Comparison of ENCODE assay signal across 8 cellular contexts in the genomic region with DNA sequence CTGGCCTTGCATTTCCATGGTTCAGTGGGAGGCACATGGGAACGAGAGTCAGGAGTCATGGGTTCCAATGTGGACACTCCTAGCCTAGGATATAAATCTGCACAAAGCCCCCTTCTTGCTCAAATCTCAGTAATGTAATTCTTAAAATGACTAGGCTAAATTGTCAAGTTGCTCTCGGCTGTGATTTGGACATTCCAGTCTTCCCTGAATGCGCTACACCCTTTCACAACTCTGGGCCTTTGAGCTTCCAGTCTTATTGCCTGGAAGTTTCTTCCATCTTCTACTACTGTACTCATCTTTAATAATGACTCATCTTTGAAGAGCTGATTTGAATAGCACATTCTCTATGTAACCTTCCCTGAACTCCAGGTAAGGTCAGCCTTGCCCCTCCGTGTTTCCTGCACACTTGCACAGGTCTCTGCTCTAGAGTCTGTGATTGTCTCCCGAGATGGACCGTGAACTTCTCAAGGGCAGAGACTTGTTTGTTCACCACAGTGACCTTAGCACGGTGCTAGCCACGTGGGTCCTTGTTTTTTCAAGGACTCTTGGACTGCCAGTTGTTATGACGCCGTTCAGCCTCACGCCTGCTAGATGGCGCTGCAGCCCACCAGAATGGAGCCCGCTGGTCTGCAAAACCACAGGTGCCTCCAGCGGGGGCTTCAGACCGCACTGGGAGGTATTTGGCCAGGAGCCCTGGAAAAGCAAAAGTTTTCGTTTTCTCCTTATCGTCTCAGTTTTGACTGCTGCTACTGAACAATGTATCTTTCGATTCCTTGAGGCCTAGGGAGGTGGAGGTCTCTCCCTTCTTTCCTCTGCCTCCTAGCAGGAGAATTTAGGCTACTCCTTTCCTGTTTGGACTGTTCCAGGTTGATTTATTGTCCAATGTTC. TPM values are rescaled to one million over a fixed set of nuclear protein-coding genes. Genes with fewer than 3 reads are reported as not detected.
A peak's percentile ranks its signal among the peaks of the same experiment; 100 is the strongest.
DNase-seq lines count a peak whose midpoint lies in the region; ATAC-seq and TF ChIP-seq lines count a peak whose summit lies in the region.

No MANE protein-coding gene starts in this region.

- H3K9me3 ChIP-seq in A673 (ENCODE audit: low read depth, low read length, poor library complexity, severe bottlenecking) (no peaks in the 10 kb centered on the region), lung (ENCODE audit: control insufficient read depth in 2 of 2, insufficient read depth in 1 of 2, low read length in 1 of 2) (no peaks in the 10 kb centered on the region)

- POLR2A ChIA-PET in A673 (lab: Charles Lee; ENCODE audit: low non-redundant PET): no interaction called here

- H3K27me3 ChIP-seq in A673 (replicated peaks; ENCODE audit: insufficient read depth, low read depth, low read length, poor library complexity) (no peaks in the 10 kb centered on the region), lung (ENCODE audit: control insufficient read depth, insufficient read depth) (no peaks in the 10 kb centered on the region)

- BruUV-seq in A673 (replicated peaks; lab: Mats Ljungman, UMichigan): no TSS peak

- H3K36me3 ChIP-seq in A673 (ENCODE audit: insufficient read depth, low read length, poor library complexity, severe bottlenecking): no peaks in the 10 kb centered on the region
- no peaks in the 10 kb centered on the region for H3K36me3 ChIP-seq in lung (ENCODE audit: control insufficient read depth in 2 of 2, insufficient read depth in 2 of 2, low read length in 2 of 2)

- peak; percentile 74 for ATAC-seq in GM18498 (IDR thresholded peaks at IDR 0.05; ENCODE audit: unreplicated experiment)
- ATAC-seq in HG03066 (IDR thresholded peaks at IDR 0.05; ENCODE audit: low read depth, unreplicated experiment): peak; percentile 59
- peak; percentile 82 for ATAC-seq in lung (ENCODE audit: insufficient read depth, low FRiP score)

- WGBS in lung, 2 donors: 18% methylated on average over 18 of the region's 18 CpGs

- H3K27ac ChIP-seq in A673 (ENCODE audit: low read depth, low read length, poor library complexity, severe bottlenecking): no peak overlapping the region
- no peak overlapping the region for H3K27ac ChIP-seq in lung (ENCODE audit: low read depth in 1 of 2, low read length in 1 of 2)

- H3K4me3 ChIP-seq in A673 (ENCODE audit: low read depth, low read length, poor library complexity, severe bottlenecking) (no peak overlapping the region), lung (no peak overlapping the region)

- peak; percentile 94 for TF ChIP-seq CTCF in A673 (conservative IDR thresholded peaks at IDR 0.05; ENCODE audit: low read depth, low read length)
- TF ChIP-seq CTCF in lung (IDR thresholded peaks at IDR 0.05; ENCODE audit: control extremely low read depth, extremely low read depth): peak; percentile 45

- intact Hi-C loops in A673 (cut with micrococcal nuclease; ENCODE audit: unreplicated experiment): loop anchor here (5.0 to 10.0 kb wide), 6 partner anchors 82 to 1058 kb away; partner anchors contain the start of gene NR4A3

- CTCF ChIA-PET in A673 (lab: Charles Lee): interaction anchor here (0.6 to 0.8 kb wide), 2 partner anchors 9 to 35 kb away, joined by 3 read pairs; no protein-coding TSS in a partner anchor

- H3K4me1 ChIP-seq in A673 (ENCODE audit: insufficient read depth, low read length, poor library complexity, severe bottlenecking) (peaks cover 14% of the 10 kb centered on the region), lung (ENCODE audit: control insufficient read depth in 2 of 2, insufficient read depth in 2 of 2, low read length in 2 of 2) (no peaks in the 10 kb centered on the region)

- peak; percentile 85 for DNase-seq in A673 (ENCODE audit: low spot score)
- peak; percentile 60 for DNase-seq in NCI-H460 (ENCODE audit: extremely low read depth, low read depth)
- peak; percentile 43 to 44 for DNase-seq in activated CD4-positive, alpha-beta T cell treated with anti-CD3 and anti-CD28 coated beads, Interleukin-2, amount 50 U/mL, for 4 hours
- peak; percentile 23 to 70 for DNase-seq in dermis microvascular lymphatic vessel endothelial cell (ENCODE audit: low read depth in 2 of 2)
- DNase-seq in lung (ENCODE audit: low spot score): peak; percentile 74
- peak; percentile 53 to 62 for DNase-seq in stimulated activated CD8-positive, alpha-beta memory T cell treated with anti-CD3 and anti-CD28 coated beads, Interleukin-15, amount 100 ng/mL, for 48 hours (ENCODE audit: low read depth in 2 of 2)

RNA-seq across cellular contexts. Expression of gene SEC61B, which starts 44.3 kb away (rescaled TPM):
- total RNA-seq in A673 (2021) (175 and 183 TPM in 2 replicates), dermis microvascular lymphatic vessel endothelial cell (87.7 and 96.0 TPM in 2 replicates), lung (100 to 1,000 TPM in 1 of 2 donors, 10 to 100 TPM in 1; 35.9 to 198 TPM)
- total RNA-seq in NCI-H460 (2014; rRNA removed; shearing (Covaris generic)): 120 and 144 TPM in 2 replicates
- 69.7 and 72.5 TPM in 2 replicates for polyA plus RNA-seq in NCI-H460 (2014; cell fraction: nucleus; rRNA removed)
- polyA plus RNA-seq in lung: 100 to 1,000 TPM; 336 to 516 TPM

RNA-seq across cellular contexts. Expression of gene ALG2, which starts 44.6 kb away (rescaled TPM):
- 27.6 and 30.1 TPM in 2 replicates for total RNA-seq in A673 (2021)
- total RNA-seq in NCI-H460 (2014; rRNA removed; shearing (Covaris generic)): 67.8 and 68.5 TPM in 2 replicates
- polyA plus RNA-seq in NCI-H460 (2014; cell fraction: nucleus; rRNA removed): 20.7 and 34.7 TPM in 2 replicates
- total RNA-seq in dermis microvascular lymphatic vessel endothelial cell: 32.6 and 47.5 TPM in 2 replicates
- total RNA-seq in lung: 10 to 100 TPM; 32.8 to 41.3 TPM
- polyA plus RNA-seq in lung: 10 to 100 TPM; 26.1 to 44.4 TPM
